Comparison of ENCODE assay signal across 19 cellular contexts in genomic region chr18:79077181-79077580, GRCh38.
"Had no signal": no experiment of that assay in that cellular context is flagged by ENCODE, and none has a peak within 500 bp of the region (broad histone marks: within the 10 kb centered on the region; RNA-seq: fewer than 3 reads in every experiment).

No MANE protein-coding gene starts in this region.

- H3K27me3 Mint-ChIP-seq: activated CD4-positive, alpha-beta T cell treated with anti-CD3 and anti-CD28 coated beads for 36 hours; activated CD8-positive, alpha-beta memory T cell treated with anti-CD3 and anti-CD28 coated beads, Interleukin-2, amount 10 ng/mL, durations not matched to agents 7 days and 5 days; naive thymus-derived CD4-positive, alpha-beta T cell; stimulated activated naive B cell treated with anti-CD40 and anti-IgM and Interleukin-4, amounts not matched to agents 10 μg/mL and 1 μg/mL and 100 μg/mL, for 72 hours had no signal

- DNase-seq: activated CD4-positive, alpha-beta T cell treated with anti-CD3 and anti-CD28 coated beads for 36 hours; activated CD4-positive, alpha-beta T cell treated with anti-CD3 and anti-CD28 coated beads, Interleukin-2, amount 50 U/mL, for 48 hours; activated CD8-positive, alpha-beta memory T cell treated with anti-CD3 and anti-CD28 coated beads, Interleukin-2, amount 10 ng/mL, durations not matched to agents 7 days and 5 days; activated effector memory CD4-positive, alpha-beta T cell treated with anti-CD3 and anti-CD28 coated beads, Interleukin-2, amount 50 U/mL, for 16 hours; activated T-cell treated with anti-CD3 and anti-CD28 coated beads, Interleukin-2, amount 50 U/mL, for 4 hours; amygdala; body of pancreas; gastrocnemius medialis; heart left ventricle; mesenchymal stem cell; naive thymus-derived CD4-positive, alpha-beta T cell; sigmoid colon; stimulated activated CD4-positive, alpha-beta T cell treated with anti-CD3 and anti-CD28 coated beads, Interleukin-4, amount 100 ng/mL, for 4 hours; stimulated activated naive B cell treated with anti-CD40 and anti-IgM and Interleukin-4, amounts not matched to agents 10 μg/mL and 1 μg/mL and 100 μg/mL, for 72 hours; SW 1271; upper lobe of left lung had no signal

- H3K4me1 ChIP-seq: body of pancreas had no signal

- H3K9me3 ChIP-seq: body of pancreas, gastrocnemius medialis, sigmoid colon, thoracic aorta, upper lobe of left lung had no signal

- H3K27me3 ChIP-seq: body of pancreas, gastrocnemius medialis, heart left ventricle, sigmoid colon, upper lobe of left lung had no signal

- H3K27ac ChIP-seq: body of pancreas, gastrocnemius medialis, heart left ventricle, sigmoid colon, thoracic aorta, upper lobe of left lung had no signal

- H3K4me3 ChIP-seq: body of pancreas, gastrocnemius medialis, heart left ventricle, sigmoid colon, thoracic aorta, upper lobe of left lung had no signal

- H3K36me3 ChIP-seq: gastrocnemius medialis, thoracic aorta had no signal

- H3K4me3 Mint-ChIP-seq: activated CD4-positive, alpha-beta T cell treated with anti-CD3 and anti-CD28 coated beads for 36 hours; activated CD8-positive, alpha-beta memory T cell treated with anti-CD3 and anti-CD28 coated beads, Interleukin-2, amount 10 ng/mL, durations not matched to agents 7 days and 5 days; stimulated activated naive B cell treated with anti-CD40 and anti-IgM and Interleukin-4, amounts not matched to agents 10 μg/mL and 1 μg/mL and 100 μg/mL, for 72 hours; T-helper 2 cell treated with Interferon-gamma antibody and Interleukin-4, amounts not matched to agents 5 μg/mL and 100 μg/mL, for 36 hours had no signal

- H3K27ac Mint-ChIP-seq: activated CD4-positive, alpha-beta T cell treated with anti-CD3 and anti-CD28 coated beads for 36 hours; activated CD8-positive, alpha-beta memory T cell treated with anti-CD3 and anti-CD28 coated beads, Interleukin-2, amount 10 ng/mL, durations not matched to agents 7 days and 5 days; activated naive CD4-positive, alpha-beta T cell treated with anti-CD3 and anti-CD28 coated beads, Interleukin-2, amount 50 U/mL, for 72 hours; stimulated activated naive B cell treated with anti-CD40 and anti-IgM and Interleukin-4, amounts not matched to agents 10 μg/mL and 1 μg/mL and 100 μg/mL, for 72 hours; T-helper 2 cell treated with Interferon-gamma antibody and Interleukin-4, amounts not matched to agents 5 μg/mL and 100 μg/mL, for 36 hours had no signal

- ATAC-seq: activated CD4-positive, alpha-beta T cell treated with anti-CD3 and anti-CD28 coated beads for 36 hours; activated CD8-positive, alpha-beta memory T cell treated with anti-CD3 and anti-CD28 coated beads, Interleukin-2, amount 10 ng/mL, durations not matched to agents 7 days and 5 days; activated naive CD4-positive, alpha-beta T cell treated with anti-CD3 and anti-CD28 coated beads, Interleukin-2, amount 50 U/mL, for 72 hours; activated T-cell treated with anti-CD3 and anti-CD28 coated beads, Interleukin-2, amount 50 U/mL, for 4 hours; body of pancreas; gastrocnemius medialis; heart left ventricle; naive thymus-derived CD4-positive, alpha-beta T cell; stimulated activated naive B cell treated with anti-CD40 and anti-IgM and Interleukin-4, amounts not matched to agents 10 μg/mL and 1 μg/mL and 100 μg/mL, for 72 hours had no signal
